ENCODE assay signal across 21 cellular contexts in genomic region chr22:48354082-48354481, GRCh38.
DNase-seq lines count a peak whose midpoint lies in the region; ATAC-seq and TF ChIP-seq lines count a peak whose summit lies in the region.
"Had no signal": no experiment of that assay in that cellular context is flagged by ENCODE, and none has a peak within 500 bp of the region (broad histone marks: within the 10 kb centered on the region; RNA-seq: fewer than 3 reads in every experiment).

No MANE protein-coding gene starts in this region.

- DNase-seq in cardiac septum (ENCODE audit: low spot score) (peak; percentile 24), Right ventricle myocardium superior (no peak), EL (peak; percentile 31), posterior vena cava (ENCODE audit: low spot score) (peak; percentile 58), upper lobe of right lung (peak; percentile 16), glomerular visceral epithelial cell (ENCODE audit: extremely low spot score) (no peak)
- no peak for DNase-seq in effector memory CD8-positive, alpha-beta T cell
- DNase-seq: ACHN; BE2C; Caco-2; Calu3; CD4-positive, alpha-beta T cell; CD8-positive, alpha-beta T cell; DMS53; DMS79; DND-41; GF-D8 had no signal

- H3K27me3 ChIP-seq in upper lobe of right lung = peaks cover 20% of the 10 kb centered on the region
- H3K27me3 ChIP-seq: BE2C had no signal

- no peaks in the 10 kb centered on the region for H3K9me3 ChIP-seq in upper lobe of right lung
- H3K9me3 ChIP-seq: BE2C; BLaER1 treated with 17β-estradiol and CSF1 and Interleukin-3, amounts not matched to agents 10 nM and 100 nM; Caco-2 had no signal

- H3K27ac Mint-ChIP-seq in effector memory CD8-positive, alpha-beta T cell = no peak overlapping the region
- H3K27ac Mint-ChIP-seq: CD4-positive, alpha-beta T cell; CD8-positive, alpha-beta T cell had no signal

- H3K4me3 Mint-ChIP-seq in effector memory CD8-positive, alpha-beta T cell = no peak overlapping the region
- H3K4me3 Mint-ChIP-seq: CD4-positive, alpha-beta T cell; CD8-positive, alpha-beta T cell had no signal

- no peak overlapping the region for H3K27ac ChIP-seq in upper lobe of right lung
- H3K27ac ChIP-seq: 22Rv1; BLaER1 treated with 17β-estradiol and CSF1 and Interleukin-3, amounts not matched to agents 10 nM and 100 nM; C4-2B had no signal

- H3K36me3 ChIP-seq in upper lobe of right lung = no peaks in the 10 kb centered on the region
- H3K36me3 ChIP-seq: BE2C; BLaER1 treated with 17β-estradiol and CSF1 and Interleukin-3, amounts not matched to agents 10 nM and 100 nM had no signal

- H3K4me1 ChIP-seq in upper lobe of right lung = no peaks in the 10 kb centered on the region
- H3K4me1 ChIP-seq: BE2C, Caco-2 had no signal

- no peaks in the 10 kb centered on the region for H3K36me3 Mint-ChIP-seq in effector memory CD8-positive, alpha-beta T cell (ENCODE audit: insufficient read depth)
- H3K36me3 Mint-ChIP-seq: CD8-positive, alpha-beta T cell had no signal

- no peak overlapping the region for H3K4me3 ChIP-seq in upper lobe of right lung
- H3K4me3 ChIP-seq: BLaER1 treated with 17β-estradiol and CSF1 and Interleukin-3, amounts not matched to agents 10 nM and 100 nM had no signal

- H3K9me3 Mint-ChIP-seq in effector memory CD8-positive, alpha-beta T cell = no peaks in the 10 kb centered on the region
- H3K9me3 Mint-ChIP-seq: CD4-positive, alpha-beta T cell; CD8-positive, alpha-beta T cell had no signal

- TF ChIP-seq CTCF in upper lobe of right lung (IDR thresholded peaks at IDR 0.05) = no peak

- no peak for ATAC-seq in Right ventricle myocardium superior (ENCODE audit: poor library complexity)
- ATAC-seq in upper lobe of right lung = no peak
- ATAC-seq in HG02763 (IDR thresholded peaks at IDR 0.05; ENCODE audit: unreplicated experiment) = no peak
- ATAC-seq in effector memory CD8-positive, alpha-beta T cell (replicated peaks) = no peak
- ATAC-seq: CD8-positive, alpha-beta T cell had no signal

- H3K4me1 Mint-ChIP-seq in effector memory CD8-positive, alpha-beta T cell (ENCODE audit: low read depth in 2 of 2) = no peaks in the 10 kb centered on the region

- H3K27me3 Mint-ChIP-seq in effector memory CD8-positive, alpha-beta T cell = peaks cover 23 to 34% of the 10 kb centered on the region in 2 donors

- intact Hi-C loops in cardiac septum (cut with DNase I) = no loop called here
- intact Hi-C loops in Right ventricle myocardium superior (cut with DNase I) = no loop called here
- intact Hi-C loops in posterior vena cava (cut with DNase I) = no loop called here
- intact Hi-C loops in upper lobe of right lung (cut with DNase I) = no loop called here

Comparison
In these comparisons a context has a peak if more than half of its experiments do, and no peak if none do; other contexts are left out.
1. DNase-seq: peak in cardiac septum (single experiment), EL (single experiment), posterior vena cava (single experiment) and upper lobe of right lung (single experiment); none in Right ventricle myocardium superior (single experiment), effector memory CD8-positive, alpha-beta T cell (0 of 3) and glomerular visceral epithelial cell (single experiment).